ENCODE assay signal across 14 cellular contexts in genomic region chr17:9244066-9245052, GRCh38.
A peak's percentile ranks its signal among the peaks of the same experiment; 100 is the strongest.
DNase-seq lines count a peak whose midpoint lies in the region; ATAC-seq and TF ChIP-seq lines count a peak whose summit lies in the region.
"Had no signal": no experiment of that assay in that cellular context is flagged by ENCODE, and none has a peak within 500 bp of the region (broad histone marks: within the 10 kb centered on the region; RNA-seq: fewer than 3 reads in every experiment).

No MANE protein-coding gene starts in this region.

- TF ChIP-seq CTCF in astrocyte of the spinal cord (IDR thresholded peaks at IDR 0.05; ENCODE audit: low read depth, low read length) (no peak), spleen (IDR thresholded peaks at IDR 0.05 in 8 of 11, conservative IDR thresholded peaks at IDR 0.05 in 3 of 11) (no peak)

- H3K27ac ChIP-seq in spleen: no peak overlapping the region

- H3K4me3 ChIP-seq in astrocyte of the spinal cord (ENCODE audit: low read depth, low read length): no peak overlapping the region
- H3K4me3 ChIP-seq in spleen: no peak overlapping the region

- no peak for ATAC-seq in left ventricle myocardium superior
- ATAC-seq: naive thymus-derived CD8-positive, alpha-beta T cell had no signal

- intact Hi-C loops in left ventricle myocardium superior (cut with micrococcal nuclease) (no loop called here), spleen (cut with DNase I; ENCODE audit: low total_unique reads) (no loop called here)

- 82 to 89% (median 83%) methylated on average over 20 to 21 of the region's 21 CpGs for WGBS in spleen, 5 donors

- H3K4me1 ChIP-seq in spleen: peaks cover 1 to 22% (median 15%) of the 10 kb centered on the region in 6 donors

- no peaks in the 10 kb centered on the region for H3K9me3 ChIP-seq in spleen

- DNase-seq in GM04503 (ENCODE audit: low read depth) (peak; percentile 57), astrocyte of the spinal cord (ENCODE audit: low read depth, low spot score) (peak; percentile 72), left ventricle myocardium superior (peak; percentile 54), stromal cell of bone marrow (ENCODE audit: low read depth) (peak; percentile 45), spleen (no peak), T-helper 1 cell (no peak), KG1 (lab: John Stamatoyannopoulos, UW) (no peak)
- no peak for DNase-seq in activated CD4-positive, alpha-beta T cell treated with anti-CD3 and anti-CD28 coated beads, Interleukin-2, amount 50 U/mL, for 48 hours
- DNase-seq: activated CD4-positive, alpha-beta T cell treated with anti-CD3 and anti-CD28 coated beads for 48 hours; activated effector memory CD4-positive, alpha-beta T cell treated with anti-CD3 and anti-CD28 coated beads, Interleukin-2, amount 50 U/mL, for 16 hours; COR-L47; naive thymus-derived CD8-positive, alpha-beta T cell; NCI-H510A treated with DMSO at 0.1 percent for 48 hours; stimulated activated naive CD4-positive, alpha-beta T cell treated with Interleukin-2 at 50 U/mL for 16 hours had no signal

- peaks cover 0 to 7% (median 0%) of the 10 kb centered on the region in 7 donors for H3K27me3 ChIP-seq in spleen (replicated peaks in 1 of 7)

- H3K36me3 ChIP-seq in spleen: peaks cover 0 to 24% (median 2%) of the 10 kb centered on the region in 6 donors

- in situ Hi-C loops in astrocyte of the spinal cord (cut with HindIII; ENCODE audit: low sequenced_read_pairs): no loop called here

- no peak for TF ChIP-seq POLR2A in spleen (IDR thresholded peaks at IDR 0.05)

Comparison
In these comparisons a context has a peak if more than half of its experiments do, and no peak if none do; other contexts are left out.
1. DNase-seq: peak in GM04503 (single experiment), astrocyte of the spinal cord (single experiment), left ventricle myocardium superior (single experiment) and stromal cell of bone marrow (single experiment); none in activated CD4-positive, alpha-beta T cell treated with anti-CD3 and anti-CD28 coated beads, Interleukin-2, amount 50 U/mL, for 48 hours (0 of 2), spleen (single experiment), T-helper 1 cell (0 of 5) and KG1 (single experiment).